Comparison of ENCODE assay signal across 8 cellular contexts in genomic region chr16:11354733-11355574, GRCh38. TPM values are rescaled to one million over a fixed set of nuclear protein-coding genes. Genes with fewer than 3 reads are reported as not detected.
DNase-seq lines count a peak whose midpoint lies in the region; ATAC-seq and TF ChIP-seq lines count a peak whose summit lies in the region.

No MANE protein-coding gene starts in this region.

- DNase-seq in UCSD-AML1 (lab: John Stamatoyannopoulos, UW; ENCODE audit: unreplicated experiment), result peak; percentile 45
- peak; percentile 61 for DNase-seq in stimulated activated CD4-positive, alpha-beta T cell treated with anti-CD3 and anti-CD28 coated beads, Interleukin-2, amount 100 ng/mL, for 48 hours
- DNase-seq in A172 (ENCODE audit: low spot score), result no peak
- DNase-seq in HFFc6, result no peak
- DNase-seq in NCI-H82 (lab: John Stamatoyannopoulos, UW), result no peak

- H3K27me3 Mint-ChIP-seq in brain (no peaks in the 10 kb centered on the region), HFFc6 (ENCODE audit: insufficient read depth) (peaks cover 3% of the 10 kb centered on the region; the same call in 1 of the 2 replicates)

- TF ChIP-seq CTCF in brain (conservative IDR thresholded peaks at IDR 0.05) (peak in 1 of 2 experiments; percentile 9), HFFc6 (IDR thresholded peaks at IDR 0.05) (no peak)

- no peak overlapping the region for H3K4me3 Mint-ChIP-seq in brain
- no peak overlapping the region for H3K4me3 Mint-ChIP-seq in HFFc6

- peak; percentile 75 for ATAC-seq in GM18909 (IDR thresholded peaks at IDR 0.05; ENCODE audit: poor library complexity, unreplicated experiment)
- peak; percentile 51 for ATAC-seq in HG03095 (IDR thresholded peaks at IDR 0.05; ENCODE audit: unreplicated experiment)

- H3K9me3 Mint-ChIP-seq in brain (no peaks in the 10 kb centered on the region), HFFc6 (no peaks in the 10 kb centered on the region)

- H3K4me1 Mint-ChIP-seq in brain (peaks cover 38% of the 10 kb centered on the region), HFFc6 (ENCODE audit: low read depth) (peaks cover 74% of the 10 kb centered on the region)

- H3K27ac Mint-ChIP-seq in brain (peak overlapping the region in 3 of 5 experiments; percentile 29 to 73 (median 61)), HFFc6 (no peak overlapping the region)

- H3K36me3 Mint-ChIP-seq in brain (no peaks in the 10 kb centered on the region), HFFc6 (ENCODE audit: low read depth) (peaks cover 13% of the 10 kb centered on the region)

RNA-seq across cellular contexts. Expression of gene RMI2, which starts 9.7 kb away (rescaled TPM):
- polyA plus RNA-seq in brain (ENCODE audit: insufficient read depth, low read depth, low replicate concordance), result 43.1 TPM
- total RNA-seq in A172 (2014; rRNA removed; shearing (Covaris generic)), result 29.8 and 33.7 TPM in 2 replicates
- total RNA-seq in HFFc6 (2021; fragmentation: NEBNext Ultra II Directional; extraction: Animal tissue kit (Norgen Biotek cat#: 25700)), result 10 to 100 TPM in 5 of 6 experiments, 1 to 10 TPM in 1; 7.3 to 16.2 (median 14.2) TPM

Comparison
In these comparisons a context has a peak if more than half of its experiments do, and no peak if none do; other contexts are left out.
1. DNase-seq: peak in UCSD-AML1 (single experiment) and stimulated activated CD4-positive, alpha-beta T cell treated with anti-CD3 and anti-CD28 coated beads, Interleukin-2, amount 100 ng/mL, for 48 hours (2 of 2); none in A172 (single experiment), HFFc6 (single experiment) and NCI-H82 (single experiment).